ENCODE assay signal across 1 cellular context in genomic region chr3:141663993-141664392, GRCh38.
TF ChIP-seq lines count a peak whose summit lies in the region.

No MANE protein-coding gene starts in this region.

TF ChIP-seq in IMR-90, 13 proteins besides CTCF, POLR2A, EP300 and RAD21 (continued from another document):
- TF ChIP-seq BHLHE40 (IDR thresholded peaks at IDR 0.05; ENCODE audit: low read depth, low read length) (no peak), MAFK (IDR thresholded peaks at IDR 0.05; ENCODE audit: low read depth, low read length) (no peak), NFE2L2 (IDR thresholded peaks at IDR 0.05; ENCODE audit: low read depth, low read length) (no peak), MXI1 (IDR thresholded peaks at IDR 0.05; ENCODE audit: borderline replicate concordance, low read depth, low read length) (no peak)
